ENCODE assay signal across 30 cellular contexts in the genomic region with DNA sequence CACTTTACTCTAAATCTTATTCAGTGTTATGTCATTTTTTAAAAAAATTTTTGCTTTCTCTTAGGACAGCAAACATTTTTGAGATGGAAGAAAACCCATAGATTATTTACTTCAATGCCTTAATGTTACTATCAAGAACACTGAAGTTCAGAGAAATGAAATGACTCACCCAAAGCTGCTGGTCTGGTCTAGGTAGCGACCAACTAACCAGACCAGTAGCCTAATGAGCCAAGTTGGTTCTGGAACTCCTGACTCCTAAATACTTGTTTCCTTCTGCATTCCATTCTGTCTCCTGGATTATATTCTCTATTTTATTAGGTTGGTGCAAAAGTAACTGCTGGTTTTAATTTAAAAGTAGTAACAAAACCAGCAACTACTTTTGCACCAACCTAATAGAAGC. TPM values are rescaled to one million over a fixed set of nuclear protein-coding genes. Genes with fewer than 3 reads are reported as not detected.
DNase-seq lines count a peak whose midpoint lies in the region; ATAC-seq, FAIRE-seq and TF ChIP-seq lines count a peak whose summit lies in the region.
"Had no signal": no experiment of that assay in that cellular context is flagged by ENCODE, and none has a peak within 500 bp of the region (broad histone marks: within the 10 kb centered on the region; RNA-seq: fewer than 3 reads in every experiment).

No MANE protein-coding gene starts in this region.

- no peak for ATAC-seq in activated CD8-positive, alpha-beta T cell treated with anti-CD3 and anti-CD28 coated beads for 36 hours
- ATAC-seq in GM18861 (IDR thresholded peaks at IDR 0.05; ENCODE audit: unreplicated experiment) (no peak), GM19035 (IDR thresholded peaks at IDR 0.05; ENCODE audit: unreplicated experiment) (no peak)
- ATAC-seq: K562, left colon had no signal

- intact Hi-C loops in activated CD8-positive, alpha-beta T cell treated with anti-CD3 and anti-CD28 coated beads for 36 hours (cut with micrococcal nuclease) = no loop called here

- no peak overlapping the region for H3K27ac Mint-ChIP-seq in activated CD8-positive, alpha-beta T cell treated with anti-CD3 and anti-CD28 coated beads for 36 hours
- H3K27ac Mint-ChIP-seq: activated naive CD8-positive, alpha-beta T cell; nephron had no signal

- peak; percentile 44 for FAIRE-seq in D721Med (lab: Jason Lieb, UNC)
- FAIRE-seq: frontal cortex, HTR-8/SVneo, K562 had no signal

- H3K27me3 Mint-ChIP-seq in activated CD8-positive, alpha-beta T cell treated with anti-CD3 and anti-CD28 coated beads for 36 hours = no peaks in the 10 kb centered on the region
- H3K27me3 Mint-ChIP-seq: activated naive CD8-positive, alpha-beta T cell had no signal

- H3K9me3 Mint-ChIP-seq in activated CD8-positive, alpha-beta T cell treated with anti-CD3 and anti-CD28 coated beads for 36 hours = no peaks in the 10 kb centered on the region
- H3K9me3 Mint-ChIP-seq: nephron had no signal

- no peaks in the 10 kb centered on the region for H3K4me1 Mint-ChIP-seq in activated CD8-positive, alpha-beta T cell treated with anti-CD3 and anti-CD28 coated beads for 36 hours (ENCODE audit: low read depth)

- H3K4me3 Mint-ChIP-seq in activated CD8-positive, alpha-beta T cell treated with anti-CD3 and anti-CD28 coated beads for 36 hours = no peak overlapping the region
- H3K4me3 Mint-ChIP-seq: activated naive CD8-positive, alpha-beta T cell; nephron had no signal

- CTCF ChIA-PET in activated CD8-positive, alpha-beta T cell treated with anti-CD3 and anti-CD28 coated beads for 36 hours (lab: Charles Lee) = no interaction called here

- no peak overlapping the region for H3K4me3 ChIP-seq in astrocyte of the spinal cord (ENCODE audit: low read depth, low read length)
- H3K4me3 ChIP-seq: esophagus muscularis mucosa, hepatocyte, K562, MG63, transverse colon had no signal

- in situ Hi-C loops in astrocyte of the spinal cord (cut with HindIII; ENCODE audit: low sequenced_read_pairs) = no loop called here

- no peak for TF ChIP-seq CTCF in D721Med (IDR thresholded peaks at IDR 0.05; ENCODE audit: insufficient read depth, missing control alignments)
- TF ChIP-seq CTCF in astrocyte of the spinal cord (IDR thresholded peaks at IDR 0.05; ENCODE audit: low read depth, low read length) = no peak
- TF ChIP-seq CTCF in activated CD8-positive, alpha-beta T cell treated with anti-CD3 and anti-CD28 coated beads for 36 hours (IDR thresholded peaks at IDR 0.05) = no peak

- DNase-seq in D721Med (ENCODE audit: insufficient read length, low spot score) = no peak
- peak; percentile 32 for DNase-seq in M059J (ENCODE audit: low read depth)
- peak; percentile 55 for DNase-seq in astrocyte of the spinal cord (ENCODE audit: low read depth, low spot score)
- peak; percentile 50 for DNase-seq in kidney tubule cell (ENCODE audit: low spot score)
- DNase-seq in activated CD8-positive, alpha-beta T cell treated with anti-CD3 and anti-CD28 coated beads for 36 hours = no peak
- DNase-seq in CD1c-positive myeloid dendritic cell (ENCODE audit: extremely low spot score) = no peak
- DNase-seq: activated CD4-positive, alpha-beta T cell treated with anti-CD3 and anti-CD28 coated beads for 48 hours; anterior cingulate cortex; Caco-2; central memory CD4-positive, alpha-beta T cell; DND-41; H7; left colon; MG63; NCI-H1105; NK-92 treated with Interleukin-12 subunit alpha and Interleukin-12 subunit beta, amount 100 ng/mL, for 24 hours; SHP77; stimulated activated CD4-positive, alpha-beta T cell treated with anti-CD3 and anti-CD28 coated beads, Interleukin-15, amount 100 ng/mL, for 24 hours; stimulated activated CD4-positive, alpha-beta T cell treated with anti-CD3 and anti-CD28 coated beads, Interleukin-4, amount 100 ng/mL, for 4 hours; T1000; transverse colon had no signal

- POLR2A ChIA-PET in activated CD8-positive, alpha-beta T cell treated with anti-CD3 and anti-CD28 coated beads for 36 hours (lab: Charles Lee) = no interaction called here

- no peaks in the 10 kb centered on the region for H3K36me3 Mint-ChIP-seq in activated CD8-positive, alpha-beta T cell treated with anti-CD3 and anti-CD28 coated beads for 36 hours (ENCODE audit: low read depth)
- H3K36me3 Mint-ChIP-seq: activated naive CD8-positive, alpha-beta T cell had no signal

RNA-seq across cellular contexts. Expression of gene SLC8A1, which starts 35.4 kb away (rescaled TPM):
- total RNA-seq in M059J (2014; rRNA removed; shearing (Covaris generic)) = 0.91 and 1.9 TPM in 2 replicates
- total RNA-seq in activated CD8-positive, alpha-beta T cell treated with anti-CD3 and anti-CD28 coated beads for 36 hours = under 1 TPM; 0.23 to 0.34 TPM
- total RNA-seq: K562 had no signal

Comparison
In these comparisons a context has a peak if more than half of its experiments do, and no peak if none do; other contexts are left out.
1. DNase-seq: peak in M059J (single experiment), astrocyte of the spinal cord (single experiment) and kidney tubule cell (single experiment); none in D721Med (single experiment), activated CD8-positive, alpha-beta T cell treated with anti-CD3 and anti-CD28 coated beads for 36 hours (single experiment) and CD1c-positive myeloid dendritic cell (single experiment).